ENCODE assay signal across 8 cellular contexts in genomic region chr7:92695308-92696261, GRCh38.
DNase-seq lines count a peak whose midpoint lies in the region; ATAC-seq and TF ChIP-seq lines count a peak whose summit lies in the region.

No MANE protein-coding gene starts in this region.

- H3K9me3 Mint-ChIP-seq in activated CD4-positive, alpha-beta T cell treated with anti-CD3 and anti-CD28 coated beads, Interleukin-2, amount 10 ng/mL, durations not matched to agents 24 days and 14 days = peaks cover 4% of the 10 kb centered on the region

- H3K27ac ChIP-seq in SK-N-MC (no peak overlapping the region), upper lobe of left lung (peak overlapping the region; percentile 70 to 83 (median 72))

- peaks cover 20% of the 10 kb centered on the region for H3K4me1 ChIP-seq in mucosa of descending colon (ENCODE audit: low read depth)
- peaks cover 8 to 30% (median 17%) of the 10 kb centered on the region in 4 donors for H3K4me1 ChIP-seq in upper lobe of left lung

- no peaks in the 10 kb centered on the region for H3K36me3 ChIP-seq in SK-N-MC (ENCODE audit: insufficient read depth, low read length)
- no peaks in the 10 kb centered on the region for H3K36me3 ChIP-seq in mucosa of descending colon (ENCODE audit: low read depth)
- no peaks in the 10 kb centered on the region for H3K36me3 ChIP-seq in upper lobe of left lung

- no peaks in the 10 kb centered on the region for H3K27me3 Mint-ChIP-seq in activated CD4-positive, alpha-beta T cell treated with anti-CD3 and anti-CD28 coated beads, Interleukin-2, amount 10 ng/mL, durations not matched to agents 24 days and 14 days

- no peak for TF ChIP-seq CTCF in epithelial cell of esophagus (IDR thresholded peaks at IDR 0.05; ENCODE audit: insufficient read depth, low read depth, low read length, missing control alignments)
- no peak for TF ChIP-seq CTCF in mucosa of descending colon (IDR thresholded peaks at IDR 0.05)
- TF ChIP-seq CTCF in upper lobe of left lung (IDR thresholded peaks at IDR 0.05) = no peak

- no peak overlapping the region for H3K9ac ChIP-seq in SK-N-MC (ENCODE audit: insufficient read length)

- no peak for DNase-seq in activated CD4-positive, alpha-beta T cell treated with anti-CD3 and anti-CD28 coated beads, Interleukin-2, amount 10 ng/mL, durations not matched to agents 24 days and 14 days
- DNase-seq in activated CD4-positive, alpha-beta T cell treated with anti-CD3 and anti-CD28 coated beads, Interleukin-2, amount 50 U/mL, for 48 hours = no peak
- DNase-seq in SK-N-MC (ENCODE audit: low read depth, low spot score) (peak; percentile 58), epithelial cell of esophagus (ENCODE audit: low read depth) (peak; percentile 42), mucosa of descending colon (peak; percentile 84 to 96 (median 86)), upper lobe of left lung (peak in 1 of 2 donors; percentile 22), Kasumi-1 (lab: John Stamatoyannopoulos, UW) (no peak)

- peak overlapping the region; percentile 78 for H3K4me3 ChIP-seq in SK-N-MC
- peak overlapping the region; percentile 40 for H3K4me3 ChIP-seq in epithelial cell of esophagus (ENCODE audit: low read length)
- no peak overlapping the region for H3K4me3 ChIP-seq in mucosa of descending colon
- peak overlapping the region; percentile 12 to 57 (median 45) for H3K4me3 ChIP-seq in upper lobe of left lung

- TF ChIP-seq EP300 in upper lobe of left lung (IDR thresholded peaks at IDR 0.05) = no peak

- peak overlapping the region; percentile 76 for H3K27ac Mint-ChIP-seq in activated CD4-positive, alpha-beta T cell treated with anti-CD3 and anti-CD28 coated beads, Interleukin-2, amount 10 ng/mL, durations not matched to agents 24 days and 14 days

- no peaks in the 10 kb centered on the region for H3K27me3 ChIP-seq in upper lobe of left lung

- intact Hi-C loops in activated CD4-positive, alpha-beta T cell treated with anti-CD3 and anti-CD28 coated beads, Interleukin-2, amount 10 ng/mL, durations not matched to agents 24 days and 14 days (cut with micrococcal nuclease) = loop anchor here (5.0 kb wide), 1 partner anchor 67 kb away; no protein-coding TSS in a partner anchor
- intact Hi-C loops in mucosa of descending colon (cut with DNase I, micrococcal nuclease) = loop anchor here in 1 of 2 donors (5.0 to 10.0 kb wide), 2 partner anchors 71 to 137 kb away; no protein-coding TSS in a partner anchor

- H3K4me1 Mint-ChIP-seq in activated CD4-positive, alpha-beta T cell treated with anti-CD3 and anti-CD28 coated beads, Interleukin-2, amount 10 ng/mL, durations not matched to agents 24 days and 14 days = peaks cover 51% of the 10 kb centered on the region

- WGBS in upper lobe of left lung, 2 donors = 26 to 30% methylated on average over 15 of the region's 15 CpGs

- peaks cover 35% of the 10 kb centered on the region for H3K36me3 Mint-ChIP-seq in activated CD4-positive, alpha-beta T cell treated with anti-CD3 and anti-CD28 coated beads, Interleukin-2, amount 10 ng/mL, durations not matched to agents 24 days and 14 days (ENCODE audit: low read depth)

- no peaks in the 10 kb centered on the region for H3K9me3 ChIP-seq in SK-N-MC (ENCODE audit: low read depth, low read length)
- no peaks in the 10 kb centered on the region for H3K9me3 ChIP-seq in mucosa of descending colon
- H3K9me3 ChIP-seq in upper lobe of left lung = no peaks in the 10 kb centered on the region

- ATAC-seq in mucosa of descending colon (peak; percentile 93), upper lobe of left lung (ENCODE audit: low FRiP score in 2 of 2) (peak; percentile 55 to 83), HG03442 (IDR thresholded peaks at IDR 0.05; ENCODE audit: unreplicated experiment) (no peak)

- peak overlapping the region; percentile 76 for H3K4me3 Mint-ChIP-seq in activated CD4-positive, alpha-beta T cell treated with anti-CD3 and anti-CD28 coated beads, Interleukin-2, amount 10 ng/mL, durations not matched to agents 24 days and 14 days

- TF ChIP-seq POLR2A in upper lobe of left lung (IDR thresholded peaks at IDR 0.05) = no peak

Comparison
In these comparisons a context has a peak if more than half of its experiments do, and no peak if none do; other contexts are left out.
1. DNase-seq: peak in SK-N-MC (single experiment), epithelial cell of esophagus (single experiment) and mucosa of descending colon (3 of 3); none in activated CD4-positive, alpha-beta T cell treated with anti-CD3 and anti-CD28 coated beads, Interleukin-2, amount 10 ng/mL, durations not matched to agents 24 days and 14 days (single experiment), activated CD4-positive, alpha-beta T cell treated with anti-CD3 and anti-CD28 coated beads, Interleukin-2, amount 50 U/mL, for 48 hours (0 of 2) and Kasumi-1 (0 of 2).